Comparison of ENCODE assay signal across 8 cellular contexts in genomic region chr18:158128-159036, GRCh38.
A peak's percentile ranks its signal among the peaks of the same experiment; 100 is the strongest.
DNase-seq lines count a peak whose midpoint lies in the region; ATAC-seq and TF ChIP-seq lines count a peak whose summit lies in the region.

Gene USP14, plus strand, starts transcription at chr18:158557. Its CDS starts 142 bp downstream, at chr18:158699.

- H3K9me3 ChIP-seq in BLaER1 = no peaks in the 10 kb centered on the region

- peaks cover 20% of the 10 kb centered on the region; the same call in 1 of the 2 replicates for H3K36me3 ChIP-seq in BLaER1

- peak within 1 kb of the TSS; percentile 94 for H3K4me2 ChIP-seq in BLaER1

- no peaks in the 10 kb centered on the region for H3K27me3 ChIP-seq in BLaER1

- DNase-seq in NCI-H524 treated with DMSO at 0.1 percent for 48 hours (lab: John Stamatoyannopoulos, UW) = peak; percentile 73
- DNase-seq in activated CD4-positive, alpha-beta T cell treated with anti-CD3 and anti-CD28 coated beads for 4 hours = peak; percentile 97 to 98
- DNase-seq in choroid plexus epithelial cell (ENCODE audit: low read depth) = peak; percentile 99
- peak; percentile 95 for DNase-seq in kidney glomerular epithelial cell (lab: John Stamatoyannopoulos, UW)
- peak; percentile 98 for DNase-seq in stimulated activated CD4-positive, alpha-beta T cell treated with anti-CD3 and anti-CD28 coated beads, Interleukin-15, amount 100 ng/mL, for 48 hours (ENCODE audit: low read depth in 2 of 2)

- H3K27ac ChIP-seq in BLaER1 = peak within 1 kb of the TSS; percentile 84

- ATAC-seq in GM19324 (IDR thresholded peaks at IDR 0.05; ENCODE audit: low FRiP score, unreplicated experiment) (peak; percentile 96), HG03460 (IDR thresholded peaks at IDR 0.05; ENCODE audit: unreplicated experiment) (peak; percentile 91)

- peaks cover 28% of the 10 kb centered on the region for H3K4me1 ChIP-seq in BLaER1

- H3K4me3 ChIP-seq in BLaER1 (peak within 1 kb of the TSS; percentile 87), choroid plexus epithelial cell (ENCODE audit: low read depth, low read length) (peak within 1 kb of the TSS; percentile 90)

- TF ChIP-seq CTCF in choroid plexus epithelial cell (conservative IDR thresholded peaks at IDR 0.05; ENCODE audit: low read depth, low read length) = no peak

- peaks cover 50% of the 10 kb centered on the region for H4K20me1 ChIP-seq in BLaER1

- H3K9ac ChIP-seq in BLaER1 = peak within 1 kb of the TSS; percentile 91

Comparison
In these comparisons a context has a peak if more than half of its experiments do, and no peak if none do; other contexts are left out.
1. Peak in every context shown above with its lines: DNase-seq, ATAC-seq, H3K4me3 ChIP-seq and H3K27ac ChIP-seq.